Comparison of ENCODE assay signal across 33 cellular contexts in genomic region chr1:3290438-3290837, GRCh38.
DNase-seq lines count a peak whose midpoint lies in the region; ATAC-seq, FAIRE-seq and TF ChIP-seq lines count a peak whose summit lies in the region.
"Had no signal": no experiment of that assay in that cellular context is flagged by ENCODE, and none has a peak within 500 bp of the region (broad histone marks: within the 10 kb centered on the region; RNA-seq: fewer than 3 reads in every experiment).

No MANE protein-coding gene starts in this region.

- H2AFZ ChIP-seq in H1 (ENCODE audit: low read length), result no peak overlapping the region
- no peak overlapping the region for H2AFZ ChIP-seq in neuronal stem cell (ENCODE audit: low read length)

- TF ChIP-seq EP300 in H1 (IDR thresholded peaks at IDR 0.05; ENCODE audit: borderline replicate concordance in 1 of 2, low read depth in 2 of 2, low read length in 2 of 2), result no peak

- H3K23me2 ChIP-seq in H1 (ENCODE audit: low read depth, low read length), result no peaks in the 10 kb centered on the region

- no peak overlapping the region for H3K18ac ChIP-seq in H1 (ENCODE audit: extremely low read depth, low read length)
- H3K18ac ChIP-seq in neuronal stem cell (ENCODE audit: low read length), result peak overlapping the region; percentile 81

- no peak overlapping the region for H4K91ac ChIP-seq in H1 (replicated peaks; ENCODE audit: insufficient read length, low read length)
- H4K91ac ChIP-seq in neuronal stem cell (ENCODE audit: low read depth, low read length, poor library complexity), result no peak overlapping the region

- H3K27me3 ChIP-seq in cardiac muscle cell (no peaks in the 10 kb centered on the region), H1 (replicated peaks in 1 of 4; ENCODE audit: control insufficient read depth in 3 of 4, extremely low read depth in 1 of 4, insufficient read depth in 3 of 4, low read length in 3 of 4) (no peaks in the 10 kb centered on the region), neuronal stem cell (ENCODE audit: control insufficient read depth in 3 of 3, insufficient read depth in 3 of 3, low read depth in 1 of 3, low read length in 3 of 3) (peaks cover 0 to 47% (median under 1%) of the 10 kb centered on the region in 3 experiments), spleen (replicated peaks in 1 of 7) (peaks cover 0 to 86% (median 0%) of the 10 kb centered on the region in 7 donors), colonic mucosa (no peaks in the 10 kb centered on the region)

- no peak overlapping the region for H4K5ac ChIP-seq in H1 (ENCODE audit: insufficient read length, low read depth, low read length)

- H4K20me1 ChIP-seq in H1 (replicated peaks in 1 of 2; ENCODE audit: control insufficient read depth in 1 of 2, insufficient read depth in 2 of 2, low read length in 2 of 2), result no peaks in the 10 kb centered on the region
- H4K20me1 ChIP-seq: BLaER1 had no signal

- peak overlapping the region; percentile 63 for H4K8ac ChIP-seq in H1 (ENCODE audit: extremely low read depth, insufficient read depth, low read length)
- H4K8ac ChIP-seq in neuronal stem cell (ENCODE audit: low read depth, low read length), result no peak overlapping the region

- H3K14ac ChIP-seq in H1 (ENCODE audit: insufficient read length) (no peak overlapping the region), neuronal stem cell (ENCODE audit: low read length) (no peak overlapping the region)

- H2BK5ac ChIP-seq in H1 (ENCODE audit: low read depth, low read length), result no peak overlapping the region
- H2BK5ac ChIP-seq in neuronal stem cell (ENCODE audit: low read length), result no peak overlapping the region

- H2BK15ac ChIP-seq in H1 (ENCODE audit: low read length) (no peak overlapping the region), neuronal stem cell (ENCODE audit: low read length) (no peak overlapping the region)

- no peak overlapping the region for H2AK5ac ChIP-seq in H1 (ENCODE audit: low read depth, low read length)
- H2AK5ac ChIP-seq in neuronal stem cell (ENCODE audit: low read depth, low read length), result no peak overlapping the region

- intact Hi-C loops in left ventricle myocardium superior (cut with micrococcal nuclease) (no loop called here), spleen (cut with DNase I; ENCODE audit: low total_unique reads) (no loop called here), colonic mucosa (cut with DNase I) (no loop called here)

- H3K79me1 ChIP-seq in H1 (ENCODE audit: low read depth, low read length) (no peaks in the 10 kb centered on the region), neuronal stem cell (ENCODE audit: low read depth, low read length) (peaks cover 1% of the 10 kb centered on the region)

- H3K9ac ChIP-seq in H1 (replicated peaks in 1 of 4; ENCODE audit: extremely low read depth in 1 of 4, low read depth in 3 of 4, low read length in 3 of 4) (no peak overlapping the region), neuronal stem cell (ENCODE audit: low read depth, low read length, poor library complexity) (no peak overlapping the region), colonic mucosa (ENCODE audit: low read depth in 2 of 2, low read length in 2 of 2) (no peak overlapping the region)
- H3K9ac ChIP-seq: BLaER1; BLaER1 treated with 17β-estradiol and CSF1 and Interleukin-3, amounts not matched to agents 10 nM and 100 nM had no signal

- TF ChIP-seq RAD21 in H1 (IDR thresholded peaks at IDR 0.05 in 1 of 2, conservative IDR thresholded peaks at IDR 0.05 in 1 of 2; ENCODE audit: low read depth in 2 of 2, low read length in 2 of 2), result no peak

- H3K9me3 ChIP-seq in cardiac muscle cell (ENCODE audit: low read depth), result no peaks in the 10 kb centered on the region
- H3K9me3 ChIP-seq in H1 (ENCODE audit: insufficient read depth in 2 of 2, low read depth in 1 of 2, low read length in 1 of 2), result no peaks in the 10 kb centered on the region
- H3K9me3 ChIP-seq in neuronal stem cell (replicated peaks in 1 of 2; ENCODE audit: control insufficient read depth in 2 of 2, insufficient read depth in 1 of 2, low read depth in 1 of 2, low read length in 2 of 2), result no peaks in the 10 kb centered on the region
- no peaks in the 10 kb centered on the region for H3K9me3 ChIP-seq in spleen
- no peaks in the 10 kb centered on the region for H3K9me3 ChIP-seq in colonic mucosa
- H3K9me3 ChIP-seq: A549; BE2C; BLaER1; BLaER1 treated with 17β-estradiol and CSF1 and Interleukin-3, amounts not matched to agents 10 nM and 100 nM; Caco-2 had no signal

- TF ChIP-seq POLR2A in H1 (IDR thresholded peaks at IDR 0.05; ENCODE audit: control extremely low read depth in 1 of 2, low read depth in 2 of 2, low read length in 2 of 2), result no peak
- no peak for TF ChIP-seq POLR2A in spleen (IDR thresholded peaks at IDR 0.05)

- POLR2A ChIA-PET in H1 (lab: Charles Lee; ENCODE audit: partially characterized antibody), result no interaction called here

- no peak overlapping the region for H2BK20ac ChIP-seq in H1 (ENCODE audit: low read length)

- no peak overlapping the region for H2BK12ac ChIP-seq in H1 (ENCODE audit: low read depth, low read length)
- no peak overlapping the region for H2BK12ac ChIP-seq in neuronal stem cell (ENCODE audit: low read length)

- H3K4me3 ChIP-seq in cardiac muscle cell (no peak overlapping the region), H1 (ENCODE audit: extremely low read depth in 1 of 4, insufficient read depth in 2 of 4, low read depth in 3 of 4, low read length in 4 of 4) (no peak overlapping the region), neuronal stem cell (ENCODE audit: low read length in 2 of 2) (no peak overlapping the region), spleen (no peak overlapping the region), colonic mucosa (no peak overlapping the region)
- H3K4me3 ChIP-seq: A549; BLaER1; BLaER1 treated with 17β-estradiol and CSF1 and Interleukin-3, amounts not matched to agents 10 nM and 100 nM had no signal

- no peak for TF ChIP-seq CTCF in cardiac muscle cell (IDR thresholded peaks at IDR 0.05; ENCODE audit: low read depth, low read length)
- no peak for TF ChIP-seq CTCF in H1 (IDR thresholded peaks at IDR 0.05; ENCODE audit: control extremely low read depth in 1 of 3, insufficient read depth in 1 of 3, low read depth in 1 of 3, low read length in 3 of 3)
- TF ChIP-seq CTCF in spleen (IDR thresholded peaks at IDR 0.05 in 8 of 11, conservative IDR thresholded peaks at IDR 0.05 in 3 of 11), result no peak
- TF ChIP-seq CTCF in colonic mucosa (IDR thresholded peaks at IDR 0.05), result no peak

- H2BK120ac ChIP-seq in H1 (replicated peaks; ENCODE audit: low read depth, low read length), result no peak overlapping the region
- no peak overlapping the region for H2BK120ac ChIP-seq in neuronal stem cell (ENCODE audit: low read depth, low read length)

- H3K27ac ChIP-seq in cardiac muscle cell (peak overlapping the region; percentile 93), H1 (ENCODE audit: low read depth, low read length) (no peak overlapping the region), neuronal stem cell (replicated peaks; ENCODE audit: low read length) (no peak overlapping the region), spleen (no peak overlapping the region), colonic mucosa (no peak overlapping the region)
- H3K27ac ChIP-seq: 22Rv1; A549; BLaER1; BLaER1 treated with 17β-estradiol and CSF1 and Interleukin-3, amounts not matched to agents 10 nM and 100 nM; C4-2B had no signal

- no peak for ATAC-seq in left ventricle myocardium superior
- ATAC-seq: CD8-positive, alpha-beta T cell had no signal

- H3K4ac ChIP-seq in H1 (replicated peaks; ENCODE audit: insufficient read length, low read depth, low read length) (no peak overlapping the region), neuronal stem cell (ENCODE audit: low read length) (no peak overlapping the region)

- H3K36me3 ChIP-seq in cardiac muscle cell, result no peaks in the 10 kb centered on the region
- no peaks in the 10 kb centered on the region for H3K36me3 ChIP-seq in H1 (ENCODE audit: control insufficient read depth in 2 of 4, insufficient read depth in 4 of 4, low read length in 3 of 4)
- H3K36me3 ChIP-seq in neuronal stem cell (replicated peaks in 1 of 2; ENCODE audit: control insufficient read depth in 2 of 2, insufficient read depth in 2 of 2, low read length in 2 of 2), result no peaks in the 10 kb centered on the region
- no peaks in the 10 kb centered on the region for H3K36me3 ChIP-seq in spleen
- no peaks in the 10 kb centered on the region for H3K36me3 ChIP-seq in colonic mucosa
- H3K36me3 ChIP-seq: BE2C; BLaER1; BLaER1 treated with 17β-estradiol and CSF1 and Interleukin-3, amounts not matched to agents 10 nM and 100 nM had no signal

- FAIRE-seq in H1 (lab: Jason Lieb, UNC), result no peak
- FAIRE-seq: A204.1, A549, D721Med had no signal

- H3K56ac ChIP-seq in H1 (replicated peaks; ENCODE audit: insufficient read length, low read depth, low read length), result no peak overlapping the region

- H3K23ac ChIP-seq in H1 (ENCODE audit: insufficient read length) (no peak overlapping the region), neuronal stem cell (ENCODE audit: low read depth, low read length, poor library complexity) (no peak overlapping the region)

- WGBS in H1 (ENCODE audit: extremely low coverage in 1 of 2, insufficient coverage in 1 of 2, insufficient read length in 1 of 2, insufficient replicate concordance in 2 of 2, low coverage in 1 of 2, low lambda C conversion rate in 2 of 2, missing lambda C conversion rate in 1 of 2), 2 experiments, result 89% methylated on average over 17 of the region's 17 CpGs; no CpG with 5 or more reads in 1 of the 2 experiments
- no CpG with 5 or more reads among the region's 17 CpGs for WGBS in neuronal stem cell (ENCODE audit: extremely low coverage in 2 of 2, insufficient read length in 2 of 2, insufficient replicate concordance in 1 of 2), 2 donors
- WGBS in spleen, 5 donors, result 88 to 95% (median 89%) methylated on average over 14 to 17 of the region's 17 CpGs

- peaks cover 57% of the 10 kb centered on the region for H3K4me1 ChIP-seq in cardiac muscle cell (ENCODE audit: low read depth)
- peaks cover 0 to 8% (median 2%) of the 10 kb centered on the region in 4 experiments; a peak in 5 of 7 replicates for H3K4me1 ChIP-seq in H1 (replicated peaks in 1 of 4; ENCODE audit: control insufficient read depth in 3 of 4, insufficient read depth in 4 of 4, low read length in 3 of 4)
- H3K4me1 ChIP-seq in neuronal stem cell (ENCODE audit: control insufficient read depth in 2 of 2, insufficient read depth in 1 of 2, low read depth in 1 of 2, low read length in 2 of 2), result no peaks in the 10 kb centered on the region
- no peaks in the 10 kb centered on the region for H3K4me1 ChIP-seq in spleen
- no peaks in the 10 kb centered on the region for H3K4me1 ChIP-seq in colonic mucosa
- H3K4me1 ChIP-seq: A549, BE2C had no signal

- H3K4me2 ChIP-seq in H1 (ENCODE audit: insufficient read depth in 1 of 2, low read depth in 2 of 2, low read length in 2 of 2), result no peak overlapping the region
- no peak overlapping the region for H3K4me2 ChIP-seq in neuronal stem cell (ENCODE audit: insufficient read depth, low read length, poor library complexity, severe bottlenecking)
- H3K4me2 ChIP-seq: A549; BLaER1; BLaER1 treated with 17β-estradiol and CSF1 and Interleukin-3, amounts not matched to agents 10 nM and 100 nM had no signal

- H3K79me2 ChIP-seq in H1 (ENCODE audit: control insufficient read depth in 1 of 2, insufficient read depth in 2 of 2, low read length in 2 of 2), result no peaks in the 10 kb centered on the region

- CTCF ChIA-PET in H1 (lab: Charles Lee; ENCODE audit: partially characterized antibody), result interaction anchor here (1.0 to 2.3 kb wide), 3 partner anchors 10 to 134 kb away, joined by 3 to 6 read pairs (median 5); no protein-coding TSS in a partner anchor

- DNase-seq in cardiac muscle cell (ENCODE audit: low read depth in 1 of 2, low spot score in 1 of 2) (no peak), left ventricle myocardium superior (no peak), H1 (ENCODE audit: low read depth in 1 of 2, low spot score in 2 of 2) (no peak), neuronal stem cell (ENCODE audit: low spot score) (no peak), spleen (no peak), colonic mucosa (no peak)
- DNase-seq: 8988T; ACHN; AML-193; BE2C; C1 segment of cervical spinal cord; Calu3; CD4-positive, alpha-beta memory T cell; CD4-positive, alpha-beta T cell; CD4-positive, CD25-positive, alpha-beta regulatory T cell; CD8-positive, alpha-beta memory T cell; CD8-positive, alpha-beta T cell; COR-L47; DMS 273 treated with DMSO at 0.1 percent for 48 hours; DMS153; DMS53; DMS79; DMS79 treated with DMSO at 0.1 percent for 48 hours; DND-41; EL had no signal
